Comparison of ENCODE assay signal across 24 cellular contexts in genomic region chr1:147341246-147341645, GRCh38.
"Had no signal": no experiment of that assay in that cellular context is flagged by ENCODE, and none has a peak within 500 bp of the region (broad histone marks: within the 10 kb centered on the region; RNA-seq: fewer than 3 reads in every experiment).

No MANE protein-coding gene starts in this region.

- H3K4me2 ChIP-seq: KMS-11, SK-N-SH had no signal

- H3K4me1 ChIP-seq: SJSA1 had no signal

- H3K27ac Mint-ChIP-seq: IgD-negative memory B cell had no signal

- ATAC-seq: K562 had no signal

- H3K9me2 ChIP-seq: SK-N-SH had no signal

- H3K27ac ChIP-seq: HL-60, KMS-11, SJSA1 had no signal

- H3K36me3 ChIP-seq: SJSA1 had no signal

- H3K27me3 ChIP-seq: SJSA1 had no signal

- H3K4me3 Mint-ChIP-seq: IgD-negative memory B cell had no signal

- H3K4me3 ChIP-seq: K562, SJSA1 had no signal

- DNase-seq: Kasumi-1, MM.1S, NCI-H1092 treated with DMSO at 0.1 percent for 48 hours, NCI-H1436, NCI-H187, NCI-H2029, NCI-H2081 treated with DMSO at 0.1 percent for 48 hours, NCI-H2171, NCI-H226, NCI-H446, NCI-H510A, NCI-H524 treated with DMSO at 0.1 percent for 48 hours, NCI-H69, NCI-H774, Right ventricle myocardium superior, RPMI8226, SIG-M5, SK-N-SH, SW 1271 had no signal
